ENCODE assay signal across 20 cellular contexts in genomic region chr16:13542284-13542683, GRCh38.
"Had no signal": no experiment of that assay in that cellular context is flagged by ENCODE, and none has a peak within 500 bp of the region (broad histone marks: within the 10 kb centered on the region; RNA-seq: fewer than 3 reads in every experiment).

No MANE protein-coding gene starts in this region.

- H3K36me3 Mint-ChIP-seq: immature natural killer cell, memory B cell, mesothelial cell of epicardium, natural killer cell had no signal

- H3K27me3 ChIP-seq: esophagus muscularis mucosa, ovary, right atrium auricular region had no signal

- H3K27ac ChIP-seq: coronary artery, dorsolateral prefrontal cortex, esophagus muscularis mucosa, left ventricle myocardium inferior, lower lobe of right lung, ovary, right atrium auricular region had no signal

- H3K4me1 ChIP-seq: left ventricle myocardium inferior, lower lobe of right lung, right atrium auricular region had no signal

- H3K4me3 ChIP-seq: coronary artery, dorsolateral prefrontal cortex, esophagus muscularis mucosa, left ventricle myocardium inferior, lower lobe of right lung, ovary, right atrium auricular region had no signal

- H3K4me1 Mint-ChIP-seq: immature natural killer cell, memory B cell, mesothelial cell of epicardium, natural killer cell had no signal

- H3K27ac Mint-ChIP-seq: immature natural killer cell, memory B cell, mesothelial cell of epicardium, natural killer cell had no signal

- ATAC-seq: left cardiac atrium, lower lobe of right lung, natural killer cell had no signal

- H3K9me3 Mint-ChIP-seq: mesothelial cell of epicardium had no signal

- H3K4me3 Mint-ChIP-seq: immature natural killer cell, memory B cell, mesothelial cell of epicardium, natural killer cell, neural crest cell had no signal

- H3K9me3 ChIP-seq: esophagus muscularis mucosa, lower lobe of right lung, ovary, right atrium auricular region had no signal

- DNase-seq: dorsolateral prefrontal cortex; effector CD8-positive, alpha-beta T cell; immature natural killer cell; kidney; left cardiac atrium; left ventricle myocardium inferior; lower lobe of right lung; natural killer cell; ovary; small intestine; stimulated activated CD4-positive, alpha-beta T cell treated with anti-CD3 and anti-CD28 coated beads, Interleukin-2, amount 100 ng/mL, for 48 hours; stimulated activated naive CD4-positive, alpha-beta T cell treated with Interleukin-2 at 50 U/mL for 16 hours; trophoblast cell had no signal

- FAIRE-seq: endometrium, kidney, small intestine had no signal

- H3K36me3 ChIP-seq: esophagus muscularis mucosa, left ventricle myocardium inferior, lower lobe of right lung, ovary, right atrium auricular region had no signal
